In genomic region chr15:70210538-70210937, GRCh38 we compare ENCODE assay signal across 24 cellular contexts.
A peak's percentile ranks its signal among the peaks of the same experiment; 100 is the strongest.
DNase-seq lines count a peak whose midpoint lies in the region; ATAC-seq and TF ChIP-seq lines count a peak whose summit lies in the region.
"Had no signal": no experiment of that assay in that cellular context is flagged by ENCODE, and none has a peak within 500 bp of the region (broad histone marks: within the 10 kb centered on the region; RNA-seq: fewer than 3 reads in every experiment).

No MANE protein-coding gene starts in this region.

- H3K4me3 ChIP-seq in MM.1S (ENCODE audit: low read length) = no peak overlapping the region
- no peak overlapping the region for H3K4me3 ChIP-seq in cardiac fibroblast (replicated peaks in 1 of 2; ENCODE audit: low read depth in 2 of 2, low read length in 2 of 2)
- no peak overlapping the region for H3K4me3 ChIP-seq in retinal pigment epithelial cell (ENCODE audit: low read length)
- H3K4me3 ChIP-seq: colonic mucosa, gastrocnemius medialis, MG63, ovary had no signal

- H3K4me1 ChIP-seq in MM.1S (ENCODE audit: low read length) = peaks cover 10% of the 10 kb centered on the region
- H3K4me1 ChIP-seq: colonic mucosa had no signal

- no peak overlapping the region for H3K4me3 Mint-ChIP-seq in activated naive CD8-positive, alpha-beta T cell treated with anti-CD3 and anti-CD28 coated beads, Interleukin-2, amount 10 ng/mL, durations not matched to agents 7 days and 5 days
- no peak overlapping the region for H3K4me3 Mint-ChIP-seq in activated naive CD8-positive, alpha-beta T cell treated with anti-CD3 and anti-CD28 coated beads, Interleukin-2, amount 50 U/mL, for 24 hours
- H3K4me3 Mint-ChIP-seq: activated T-cell treated with anti-CD3 and anti-CD28 coated beads, Interleukin-2, amount 50 U/mL, for 24 hours; CD4-positive, CD25-positive, alpha-beta regulatory T cell; naive thymus-derived CD8-positive, alpha-beta T cell; stimulated activated effector memory CD8-positive, alpha-beta T cell treated with anti-CD3 and anti-CD28 coated beads, Interleukin-12 subunit alpha, Interleukin-12 subunit beta, amount 100 ng/mL, for 72 hours; T-cell had no signal

- H3K9me3 ChIP-seq in MM.1S (replicated peaks; ENCODE audit: insufficient read depth, low read length) = no peaks in the 10 kb centered on the region
- H3K9me3 ChIP-seq: colonic mucosa, gastrocnemius medialis, MG63, ovary had no signal

- TF ChIP-seq CTCF in MM.1S (IDR thresholded peaks at IDR 0.05; ENCODE audit: low read length) (peak; percentile 14; the same call in 1 of the 2 replicates), cardiac fibroblast (IDR thresholded peaks at IDR 0.05; ENCODE audit: low read depth, low read length) (peak; percentile 18), retinal pigment epithelial cell (conservative IDR thresholded peaks at IDR 0.05; ENCODE audit: low read depth, low read length) (peak; percentile 30)

- no peak overlapping the region for H2AFZ ChIP-seq in MM.1S (ENCODE audit: low read length)

- POLR2A ChIA-PET in activated naive CD8-positive, alpha-beta T cell treated with anti-CD3 and anti-CD28 coated beads, Interleukin-2, amount 10 ng/mL, durations not matched to agents 7 days and 5 days (lab: Charles Lee) = no interaction called here

- peaks cover 25% of the 10 kb centered on the region for H3K27me3 Mint-ChIP-seq in activated naive CD8-positive, alpha-beta T cell treated with anti-CD3 and anti-CD28 coated beads, Interleukin-2, amount 10 ng/mL, durations not matched to agents 7 days and 5 days
- peaks cover 13% of the 10 kb centered on the region for H3K27me3 Mint-ChIP-seq in activated naive CD8-positive, alpha-beta T cell treated with anti-CD3 and anti-CD28 coated beads, Interleukin-2, amount 50 U/mL, for 24 hours

- H3F3A ChIP-seq in MM.1S (ENCODE audit: insufficient read depth, low read length) = no peaks in the 10 kb centered on the region

- peak; percentile 10 for DNase-seq in activated naive CD8-positive, alpha-beta T cell treated with anti-CD3 and anti-CD28 coated beads, Interleukin-2, amount 10 ng/mL, durations not matched to agents 7 days and 5 days
- no peak for DNase-seq in activated naive CD8-positive, alpha-beta T cell treated with anti-CD3 and anti-CD28 coated beads, Interleukin-2, amount 50 U/mL, for 24 hours
- no peak for DNase-seq in MM.1S
- DNase-seq in cardiac fibroblast (ENCODE audit: low read depth in 2 of 2) = no peak
- no peak for DNase-seq in retinal pigment epithelial cell (ENCODE audit: low read depth)
- no peak for DNase-seq in NCI-H510A treated with DMSO at 0.1 percent for 48 hours (lab: John Stamatoyannopoulos, UW)
- DNase-seq: activated naive CD4-positive, alpha-beta T cell treated with anti-CD3 and anti-CD28 coated beads, Interleukin-2, amount 50 U/mL, for 16 hours; activated T-cell treated with anti-CD3 and anti-CD28 coated beads, Interleukin-2, amount 50 U/mL, for 24 hours; CD4-positive, CD25-positive, alpha-beta regulatory T cell; colonic mucosa; gastrocnemius medialis; kidney glomerular epithelial cell; mesenchymal stem cell; MG63; naive thymus-derived CD8-positive, alpha-beta T cell; NCI-H1694 treated with DMSO at 0.1 percent for 48 hours; NCI-H345; ovary; T-cell had no signal

- no peak overlapping the region for H3K9ac ChIP-seq in MM.1S (ENCODE audit: low read length)

- H3K36me3 Mint-ChIP-seq in activated naive CD8-positive, alpha-beta T cell treated with anti-CD3 and anti-CD28 coated beads, Interleukin-2, amount 10 ng/mL, durations not matched to agents 7 days and 5 days = no peaks in the 10 kb centered on the region
- no peaks in the 10 kb centered on the region for H3K36me3 Mint-ChIP-seq in activated naive CD8-positive, alpha-beta T cell treated with anti-CD3 and anti-CD28 coated beads, Interleukin-2, amount 50 U/mL, for 24 hours (ENCODE audit: low read depth)
- H3K36me3 Mint-ChIP-seq: CD4-positive, CD25-positive, alpha-beta regulatory T cell; naive thymus-derived CD8-positive, alpha-beta T cell; stimulated activated effector memory CD8-positive, alpha-beta T cell treated with anti-CD3 and anti-CD28 coated beads, Interleukin-12 subunit alpha, Interleukin-12 subunit beta, amount 100 ng/mL, for 72 hours; T-cell had no signal

- H3K27ac ChIP-seq in MM.1S (ENCODE audit: low read length) = no peak overlapping the region
- H3K27ac ChIP-seq: colonic mucosa, gastrocnemius medialis, ovary had no signal

- H3K9me3 Mint-ChIP-seq in activated naive CD8-positive, alpha-beta T cell treated with anti-CD3 and anti-CD28 coated beads, Interleukin-2, amount 10 ng/mL, durations not matched to agents 7 days and 5 days = no peaks in the 10 kb centered on the region
- no peaks in the 10 kb centered on the region for H3K9me3 Mint-ChIP-seq in activated naive CD8-positive, alpha-beta T cell treated with anti-CD3 and anti-CD28 coated beads, Interleukin-2, amount 50 U/mL, for 24 hours
- H3K9me3 Mint-ChIP-seq: activated T-cell treated with anti-CD3 and anti-CD28 coated beads, Interleukin-2, amount 50 U/mL, for 24 hours; CD4-positive, CD25-positive, alpha-beta regulatory T cell; naive thymus-derived CD8-positive, alpha-beta T cell; stimulated activated effector memory CD8-positive, alpha-beta T cell treated with anti-CD3 and anti-CD28 coated beads, Interleukin-12 subunit alpha, Interleukin-12 subunit beta, amount 100 ng/mL, for 72 hours; T-cell had no signal

- ATAC-seq in activated naive CD8-positive, alpha-beta T cell treated with anti-CD3 and anti-CD28 coated beads, Interleukin-2, amount 10 ng/mL, durations not matched to agents 7 days and 5 days (ENCODE audit: low read depth) = no peak
- no peak for ATAC-seq in activated naive CD8-positive, alpha-beta T cell treated with anti-CD3 and anti-CD28 coated beads, Interleukin-2, amount 50 U/mL, for 24 hours
- ATAC-seq in GM21717 (IDR thresholded peaks at IDR 0.05; ENCODE audit: unreplicated experiment) (no peak), HG03342 (IDR thresholded peaks at IDR 0.05; ENCODE audit: unreplicated experiment) (no peak)
- ATAC-seq: gastrocnemius medialis; naive thymus-derived CD8-positive, alpha-beta T cell; Right ventricle myocardium inferior; sciatic nerve; stimulated activated effector memory CD8-positive, alpha-beta T cell treated with anti-CD3 and anti-CD28 coated beads, Interleukin-12 subunit alpha, Interleukin-12 subunit beta, amount 100 ng/mL, for 72 hours; T-cell had no signal

- no peaks in the 10 kb centered on the region for H3K27me3 ChIP-seq in MM.1S (replicated peaks; ENCODE audit: insufficient read depth, low read length)
- H3K27me3 ChIP-seq: colonic mucosa, ovary had no signal

- H3K27ac Mint-ChIP-seq in activated naive CD8-positive, alpha-beta T cell treated with anti-CD3 and anti-CD28 coated beads, Interleukin-2, amount 10 ng/mL, durations not matched to agents 7 days and 5 days = no peak overlapping the region
- H3K27ac Mint-ChIP-seq in activated naive CD8-positive, alpha-beta T cell treated with anti-CD3 and anti-CD28 coated beads, Interleukin-2, amount 50 U/mL, for 24 hours = no peak overlapping the region
- H3K27ac Mint-ChIP-seq: activated T-cell treated with anti-CD3 and anti-CD28 coated beads, Interleukin-2, amount 50 U/mL, for 24 hours; CD4-positive, CD25-positive, alpha-beta regulatory T cell; stimulated activated effector memory CD8-positive, alpha-beta T cell treated with anti-CD3 and anti-CD28 coated beads, Interleukin-12 subunit alpha, Interleukin-12 subunit beta, amount 100 ng/mL, for 72 hours; T-cell had no signal

- no peaks in the 10 kb centered on the region for H3K79me2 ChIP-seq in MM.1S (ENCODE audit: low read length)

- no peaks in the 10 kb centered on the region for H3K36me3 ChIP-seq in MM.1S (replicated peaks; ENCODE audit: insufficient read depth, low read length)
- H3K36me3 ChIP-seq: colonic mucosa, gastrocnemius medialis, MG63, ovary had no signal

- H4K20me1 ChIP-seq in MM.1S (ENCODE audit: insufficient read depth, low read length) = no peaks in the 10 kb centered on the region

- no peaks in the 10 kb centered on the region for H3K9me2 ChIP-seq in MM.1S (replicated peaks; ENCODE audit: insufficient read depth, low read length)

- no peaks in the 10 kb centered on the region for H3K4me1 Mint-ChIP-seq in activated naive CD8-positive, alpha-beta T cell treated with anti-CD3 and anti-CD28 coated beads, Interleukin-2, amount 10 ng/mL, durations not matched to agents 7 days and 5 days
- peaks cover 3% of the 10 kb centered on the region for H3K4me1 Mint-ChIP-seq in activated naive CD8-positive, alpha-beta T cell treated with anti-CD3 and anti-CD28 coated beads, Interleukin-2, amount 50 U/mL, for 24 hours
- H3K4me1 Mint-ChIP-seq: CD4-positive, CD25-positive, alpha-beta regulatory T cell; stimulated activated effector memory CD8-positive, alpha-beta T cell treated with anti-CD3 and anti-CD28 coated beads, Interleukin-12 subunit alpha, Interleukin-12 subunit beta, amount 100 ng/mL, for 72 hours; T-cell had no signal

- no peak overlapping the region for H3K4me2 ChIP-seq in MM.1S (ENCODE audit: low read depth, low read length)
